Comparison of ENCODE assay signal across 9 cellular contexts in genomic region chrX:72130762-72131231, GRCh38. TPM values are rescaled to one million over a fixed set of nuclear protein-coding genes. Genes with fewer than 3 reads are reported as not detected.
DNase-seq lines count a peak whose midpoint lies in the region; ATAC-seq, FAIRE-seq and TF ChIP-seq lines count a peak whose summit lies in the region.
"Had no signal": no experiment of that assay in that cellular context is flagged by ENCODE, and none has a peak within 500 bp of the region (broad histone marks: within the 10 kb centered on the region; RNA-seq: fewer than 3 reads in every experiment).

No MANE protein-coding gene starts in this region.

- TF ChIP-seq POLR2A in stomach (IDR thresholded peaks at IDR 0.05) = no peak

- peak overlapping the region in 4 of 5 donors; percentile 66 to 87 (median 80) for H3K27ac ChIP-seq in stomach
- H3K27ac ChIP-seq: SJSA1 had no signal

- H3K27me3 Mint-ChIP-seq in central memory CD8-positive, alpha-beta T cell = no peaks in the 10 kb centered on the region
- peaks cover 14% of the 10 kb centered on the region for H3K27me3 Mint-ChIP-seq in activated CD4-positive, alpha-beta memory T cell treated with anti-CD3 and anti-CD28 coated beads for 36 hours

- H3K36me3 Mint-ChIP-seq in central memory CD8-positive, alpha-beta T cell (ENCODE audit: insufficient read depth) = peaks cover 5% of the 10 kb centered on the region
- H3K36me3 Mint-ChIP-seq in activated CD4-positive, alpha-beta memory T cell treated with anti-CD3 and anti-CD28 coated beads for 36 hours = no peaks in the 10 kb centered on the region

- peak; percentile 75 for DNase-seq in H7
- DNase-seq in central memory CD8-positive, alpha-beta T cell (ENCODE audit: low spot score in 2 of 2) = no peak
- peak; percentile 44 for DNase-seq in left kidney (ENCODE audit: low read depth, low spot score)
- DNase-seq in stomach = no peak
- no peak for DNase-seq in frontal cortex (ENCODE audit: low spot score in 2 of 2)
- DNase-seq in activated CD4-positive, alpha-beta memory T cell treated with anti-CD3 and anti-CD28 coated beads for 36 hours = no peak
- no peak for DNase-seq in SHP77 (lab: John Stamatoyannopoulos, UW)

- H3K9me3 Mint-ChIP-seq in central memory CD8-positive, alpha-beta T cell = no peaks in the 10 kb centered on the region
- H3K9me3 Mint-ChIP-seq in activated CD4-positive, alpha-beta memory T cell treated with anti-CD3 and anti-CD28 coated beads for 36 hours = no peaks in the 10 kb centered on the region

- peak overlapping the region; percentile 76 for H3K4me3 Mint-ChIP-seq in central memory CD8-positive, alpha-beta T cell
- H3K4me3 Mint-ChIP-seq in activated CD4-positive, alpha-beta memory T cell treated with anti-CD3 and anti-CD28 coated beads for 36 hours = no peak overlapping the region

- no peak for TF ChIP-seq CTCF in stomach (IDR thresholded peaks at IDR 0.05)

- intact Hi-C loops in stomach (cut with DNase I; ENCODE audit: low total_unique reads) = loop anchor here (10.0 kb wide), 1 partner anchor 126 kb away; no protein-coding TSS in a partner anchor
- intact Hi-C loops in activated CD4-positive, alpha-beta memory T cell treated with anti-CD3 and anti-CD28 coated beads for 36 hours (cut with micrococcal nuclease) = no loop called here

- 21 to 68% (median 39%) methylated on average over 11 to 29 of the region's 29 CpGs for WGBS in stomach, 5 donors

- H3K27ac Mint-ChIP-seq in central memory CD8-positive, alpha-beta T cell (ENCODE audit: low read depth) = no peak overlapping the region
- H3K27ac Mint-ChIP-seq in activated CD4-positive, alpha-beta memory T cell treated with anti-CD3 and anti-CD28 coated beads for 36 hours = no peak overlapping the region

- ATAC-seq in central memory CD8-positive, alpha-beta T cell (replicated peaks; ENCODE audit: extremely low read depth, poor library complexity, severe bottlenecking) = no peak
- no peak for ATAC-seq in HG03025 (IDR thresholded peaks at IDR 0.05; ENCODE audit: low FRiP score, unreplicated experiment)

- H3K4me3 ChIP-seq in H7 (ENCODE audit: insufficient read depth, low read depth, low read length) (peak overlapping the region; percentile 53), stomach (peak overlapping the region; percentile 49 to 54 (median 52))

- peaks cover 0 to 4% (median 0%) of the 10 kb centered on the region in 4 donors for H3K9me3 ChIP-seq in stomach
- H3K9me3 ChIP-seq: SJSA1 had no signal

- H3K27me3 ChIP-seq in H7 (ENCODE audit: control insufficient read depth, insufficient read depth, low read length) = peaks cover 36% of the 10 kb centered on the region
- H3K27me3 ChIP-seq in stomach = peaks cover 0 to 36% (median 0%) of the 10 kb centered on the region in 3 donors
- H3K27me3 ChIP-seq: SJSA1 had no signal

- FAIRE-seq in frontal cortex (lab: Jason Lieb, UNC) = no peak

- peaks cover 4 to 49% (median 18%) of the 10 kb centered on the region in 4 donors for H3K4me1 ChIP-seq in stomach

- no peaks in the 10 kb centered on the region; the same call in 1 of the 2 replicates for H3K36me3 ChIP-seq in H7 (replicated peaks; ENCODE audit: control insufficient read depth, insufficient read depth, low read length)
- H3K36me3 ChIP-seq in stomach = no peaks in the 10 kb centered on the region
- H3K36me3 ChIP-seq: SJSA1 had no signal

- TF ChIP-seq EP300 in stomach (IDR thresholded peaks at IDR 0.05) = no peak

- CTCF ChIA-PET in activated CD4-positive, alpha-beta memory T cell treated with anti-CD3 and anti-CD28 coated beads for 36 hours (lab: Charles Lee) = interaction anchor here (1.1 to 7.7 kb wide), 5 partner anchors 109 to 146 kb away, joined by 3 to 60 read pairs (median 8); partner anchors contain the start of gene RPS4X

- H3K4me1 Mint-ChIP-seq in central memory CD8-positive, alpha-beta T cell = peaks cover 16% of the 10 kb centered on the region
- peaks cover 13% of the 10 kb centered on the region for H3K4me1 Mint-ChIP-seq in activated CD4-positive, alpha-beta memory T cell treated with anti-CD3 and anti-CD28 coated beads for 36 hours (ENCODE audit: low read depth)

- POLR2A ChIA-PET in activated CD4-positive, alpha-beta memory T cell treated with anti-CD3 and anti-CD28 coated beads for 36 hours (lab: Charles Lee) = interaction anchor here (0.6 to 0.7 kb wide), 2 partner anchors 113 to 220 kb away, joined by 3 read pairs; no protein-coding TSS in a partner anchor

RNA-seq across cellular contexts. Expression of gene RTL5, which starts 0.9 kb away (rescaled TPM):
- total RNA-seq in H7 (2014; rRNA removed; shearing (Covaris generic)) = 1.3 and 1.5 TPM in 2 replicates
- total RNA-seq in stomach = 1 to 10 TPM in 3 of 5 donors, under 1 TPM in 2; 0.58 to 5.4 (median 2.9) TPM
- 1 to 10 TPM; 1.2 to 3.7 (median 2.3) TPM for polyA plus RNA-seq in stomach
- 4.1 TPM for total RNA-seq in frontal cortex
- under 1 TPM; 0.76 to 0.92 TPM for total RNA-seq in activated CD4-positive, alpha-beta memory T cell treated with anti-CD3 and anti-CD28 coated beads for 36 hours

RNA-seq across cellular contexts. Expression of gene PIN4, which starts 50.8 kb away (rescaled TPM):
- total RNA-seq in H7 (2014; rRNA removed; shearing (Covaris generic)) = 26.5 and 28.8 TPM in 2 replicates
- 10 to 100 TPM in 1 of 5 donors, 1 to 10 TPM in 1, under 1 TPM in 1, not detected in 2; 0.45 to 15.4 (median 7.2) TPM for total RNA-seq in stomach
- 10 to 100 TPM; 17.4 to 37.8 (median 27.5) TPM for polyA plus RNA-seq in stomach
- 16.3 TPM for total RNA-seq in frontal cortex
- total RNA-seq in activated CD4-positive, alpha-beta memory T cell treated with anti-CD3 and anti-CD28 coated beads for 36 hours = 1 to 10 TPM; 7.5 to 7.8 TPM

Comparison
In these comparisons a context has a peak if more than half of its experiments do, and no peak if none do; other contexts are left out.
1. DNase-seq: peak in H7 (single experiment) and left kidney (single experiment); none in central memory CD8-positive, alpha-beta T cell (0 of 2), stomach (single experiment), frontal cortex (0 of 2), activated CD4-positive, alpha-beta memory T cell treated with anti-CD3 and anti-CD28 coated beads for 36 hours (single experiment) and SHP77 (0 of 2).